1 cellular context compared by ENCODE assay signal in the genomic region with DNA sequence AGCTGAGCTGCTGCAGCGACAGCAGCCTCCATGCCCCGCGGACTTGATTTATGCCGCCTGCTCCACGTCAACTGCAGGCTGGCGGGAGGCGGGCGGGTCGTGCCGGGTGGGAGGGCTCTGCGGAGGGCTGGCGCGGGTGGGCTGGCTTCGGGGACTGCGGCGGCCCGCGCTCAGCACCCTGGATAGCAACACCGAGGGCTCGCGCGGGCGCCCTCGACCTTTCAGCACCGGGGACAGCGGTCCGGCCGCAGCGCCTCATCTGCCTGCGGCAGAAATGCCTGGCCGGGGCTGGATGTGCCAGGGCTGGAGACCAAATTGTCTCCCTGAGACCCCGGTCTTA.
TF ChIP-seq lines count a peak whose summit lies in the region.

No MANE protein-coding gene starts in this region.

TF ChIP-seq in HepG2, 621 proteins besides CTCF, POLR2A, EP300 and RAD21 (continued from another document and continues in another):
- TF ChIP-seq, protein P1, sequence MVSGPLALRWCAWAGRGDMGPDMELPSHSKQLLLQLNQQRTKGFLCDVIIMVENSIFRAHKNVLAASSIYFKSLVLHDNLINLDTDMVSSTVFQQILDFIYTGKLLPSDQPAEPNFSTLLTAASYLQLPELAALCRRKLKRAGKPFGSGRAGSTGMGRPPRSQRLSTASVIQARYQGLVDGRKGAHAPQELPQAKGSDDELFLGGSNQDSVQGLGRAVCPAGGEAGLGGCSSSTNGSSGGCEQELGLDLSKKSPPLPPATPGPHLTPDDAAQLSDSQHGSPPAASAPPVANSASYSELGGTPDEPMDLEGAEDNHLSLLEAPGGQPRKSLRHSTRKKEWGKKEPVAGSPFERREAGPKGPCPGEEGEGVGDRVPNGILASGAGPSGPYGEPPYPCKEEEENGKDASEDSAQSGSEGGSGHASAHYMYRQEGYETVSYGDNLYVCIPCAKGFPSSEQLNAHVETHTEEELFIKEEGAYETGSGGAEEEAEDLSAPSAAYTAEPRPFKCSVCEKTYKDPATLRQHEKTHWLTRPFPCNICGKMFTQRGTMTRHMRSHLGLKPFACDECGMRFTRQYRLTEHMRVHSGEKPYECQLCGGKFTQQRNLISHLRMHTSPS (CRISPR knock-in tag; IDR thresholded peaks at IDR 0.05; ENCODE audit: low read depth) = peak; percentile 66; the same call in 1 of the 2 replicates
- TF ChIP-seq ZNF225 (CRISPR knock-in tag; IDR thresholded peaks at IDR 0.05) (peak; percentile 98; the same call in 1 of the 2 replicates), PPARG (CRISPR knock-in tag; conservative IDR thresholded peaks at IDR 0.05) (peak; percentile 93), ISX (CRISPR knock-in tag; conservative IDR thresholded peaks at IDR 0.05) (peak; percentile 99), NR2C2 (CRISPR knock-in tag; IDR thresholded peaks at IDR 0.05; ENCODE audit: borderline replicate concordance) (0 out of 2 replicates have a peak, but pooled peaks have one; percentile 40), NFE2L2 (IDR thresholded peaks at IDR 0.05; ENCODE audit: low read length) (no peak), ZNF616 (CRISPR knock-in tag; IDR thresholded peaks at IDR 0.05; ENCODE audit: low read depth) (peak; percentile 97), TBP (CRISPR knock-in tag; IDR thresholded peaks at IDR 0.05) (no peak), PRPF4 (IDR thresholded peaks at IDR 0.05; ENCODE audit: low read depth, low read length, poor library complexity, severe bottlenecking) (no peak), ZNF788 (CRISPR knock-in tag; IDR thresholded peaks at IDR 0.05; ENCODE audit: borderline replicate concordance) (peak; percentile 87; the same call in 1 of the 2 replicates), ZNF207 (IDR thresholded peaks at IDR 0.05; ENCODE audit: borderline replicate concordance) (no peak), HNF4G (IDR thresholded peaks at IDR 0.05; ENCODE audit: borderline replicate concordance, low read depth, low read length) (no peak), HNF4G (CRISPR knock-in tag; IDR thresholded peaks at IDR 0.05; ENCODE audit: borderline replicate concordance, low read depth) (peak; percentile 75; the same call in 1 of the 2 replicates), ZNF138 (CRISPR knock-in tag; IDR thresholded peaks at IDR 0.05; ENCODE audit: low read depth) (peak; percentile 99), MBD4 (IDR thresholded peaks at IDR 0.05; ENCODE audit: borderline replicate concordance, low read length) (no peak), STAG1 (CRISPR knock-in tag; IDR thresholded peaks at IDR 0.05) (peak; percentile 31; the same call in 1 of the 2 replicates), FIP1L1 (IDR thresholded peaks at IDR 0.05; ENCODE audit: borderline replicate concordance, insufficient read depth, low read depth, low read length) (no peak), NCOA2 (CRISPR knock-in tag; IDR thresholded peaks at IDR 0.05) (peak; percentile 89), ZNF552 (CRISPR knock-in tag; IDR thresholded peaks at IDR 0.05; ENCODE audit: borderline replicate concordance) (peak; percentile 96; the same call in 1 of the 2 replicates), ZNF326 (CRISPR knock-in tag; IDR thresholded peaks at IDR 0.05; ENCODE audit: borderline replicate concordance) (peak; percentile 91; the same call in 1 of the 2 replicates), THYN1 (CRISPR knock-in tag; IDR thresholded peaks at IDR 0.05; ENCODE audit: borderline replicate concordance, low read depth) (no peak), ZFP36L1 (CRISPR knock-in tag; IDR thresholded peaks at IDR 0.05) (peak; percentile 97), ZNF713 (CRISPR knock-in tag; IDR thresholded peaks at IDR 0.05) (peak; percentile 84; the same call in 1 of the 2 replicates), ETV5 (CRISPR knock-in tag; IDR thresholded peaks at IDR 0.05; ENCODE audit: borderline replicate concordance) (peak; percentile 80), HNRNPL (IDR thresholded peaks at IDR 0.05; ENCODE audit: low read depth, low read length) (no peak), ZNF333 (CRISPR knock-in tag; IDR thresholded peaks at IDR 0.05; ENCODE audit: borderline replicate concordance) (peak; percentile 99; the same call in 1 of the 2 replicates), ZNF484 (CRISPR knock-in tag; IDR thresholded peaks at IDR 0.05; ENCODE audit: borderline replicate concordance, low read depth) (peak; percentile 94; the same call in 1 of the 2 replicates), TAF1 (CRISPR knock-in tag; IDR thresholded peaks at IDR 0.05) (peak; percentile 75), ZNF20 (CRISPR knock-in tag; IDR thresholded peaks at IDR 0.05) (peak; percentile 97), PTBP1 (IDR thresholded peaks at IDR 0.05; ENCODE audit: low read depth, low read length, poor library complexity, severe bottlenecking) (no peak), KDM4B (CRISPR knock-in tag; IDR thresholded peaks at IDR 0.05) (peak; percentile 100), JDP2 (CRISPR knock-in tag; IDR thresholded peaks at IDR 0.05; ENCODE audit: borderline replicate concordance) (peak; percentile 99), POLR2AphosphoS5 (IDR thresholded peaks at IDR 0.05; ENCODE audit: low read depth, low read length) (no peak), CENPX (CRISPR knock-in tag; IDR thresholded peaks at IDR 0.05) (no peak), ZNF557 (CRISPR knock-in tag; IDR thresholded peaks at IDR 0.05) (peak; percentile 99), ZNF350 (CRISPR knock-in tag; IDR thresholded peaks at IDR 0.05; ENCODE audit: borderline replicate concordance, low read depth) (peak; percentile 44; the same call in 1 of the 2 replicates), SP2 (CRISPR knock-in tag; IDR thresholded peaks at IDR 0.05) (peak; percentile 64), KLF13 (CRISPR knock-in tag; IDR thresholded peaks at IDR 0.05) (peak; percentile 97), HOXD1 (CRISPR knock-in tag; IDR thresholded peaks at IDR 0.05) (peak; percentile 99)
- TF ChIP-seq, protein P2, sequence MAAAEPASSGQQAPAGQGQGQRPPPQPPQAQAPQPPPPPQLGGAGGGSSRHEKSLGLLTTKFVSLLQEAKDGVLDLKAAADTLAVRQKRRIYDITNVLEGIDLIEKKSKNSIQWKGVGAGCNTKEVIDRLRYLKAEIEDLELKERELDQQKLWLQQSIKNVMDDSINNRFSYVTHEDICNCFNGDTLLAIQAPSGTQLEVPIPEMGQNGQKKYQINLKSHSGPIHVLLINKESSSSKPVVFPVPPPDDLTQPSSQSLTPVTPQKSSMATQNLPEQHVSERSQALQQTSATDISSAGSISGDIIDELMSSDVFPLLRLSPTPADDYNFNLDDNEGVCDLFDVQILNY (CRISPR knock-in tag; conservative IDR thresholded peaks at IDR 0.05) = peak; percentile 98
- TF ChIP-seq, protein P3, sequence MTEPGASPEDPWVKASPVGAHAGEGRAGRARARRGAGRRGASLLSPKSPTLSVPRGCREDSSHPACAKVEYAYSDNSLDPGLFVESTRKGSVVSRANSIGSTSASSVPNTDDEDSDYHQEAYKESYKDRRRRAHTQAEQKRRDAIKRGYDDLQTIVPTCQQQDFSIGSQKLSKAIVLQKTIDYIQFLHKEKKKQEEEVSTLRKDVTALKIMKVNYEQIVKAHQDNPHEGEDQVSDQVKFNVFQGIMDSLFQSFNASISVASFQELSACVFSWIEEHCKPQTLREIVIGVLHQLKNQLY (CRISPR knock-in tag; IDR thresholded peaks at IDR 0.05) = peak; percentile 76; the same call in 1 of the 2 replicates
- TF ChIP-seq, protein P4, sequence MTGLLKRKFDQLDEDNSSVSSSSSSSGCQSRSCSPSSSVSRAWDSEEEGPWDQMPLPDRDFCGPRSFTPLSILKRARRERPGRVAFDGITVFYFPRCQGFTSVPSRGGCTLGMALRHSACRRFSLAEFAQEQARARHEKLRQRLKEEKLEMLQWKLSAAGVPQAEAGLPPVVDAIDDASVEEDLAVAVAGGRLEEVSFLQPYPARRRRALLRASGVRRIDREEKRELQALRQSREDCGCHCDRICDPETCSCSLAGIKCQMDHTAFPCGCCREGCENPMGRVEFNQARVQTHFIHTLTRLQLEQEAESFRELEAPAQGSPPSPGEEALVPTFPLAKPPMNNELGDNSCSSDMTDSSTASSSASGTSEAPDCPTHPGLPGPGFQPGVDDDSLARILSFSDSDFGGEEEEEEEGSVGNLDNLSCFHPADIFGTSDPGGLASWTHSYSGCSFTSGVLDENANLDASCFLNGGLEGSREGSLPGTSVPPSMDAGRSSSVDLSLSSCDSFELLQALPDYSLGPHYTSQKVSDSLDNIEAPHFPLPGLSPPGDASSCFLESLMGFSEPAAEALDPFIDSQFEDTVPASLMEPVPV (CRISPR knock-in tag; IDR thresholded peaks at IDR 0.05) = peak; percentile 99
- TF ChIP-seq, protein P5, sequence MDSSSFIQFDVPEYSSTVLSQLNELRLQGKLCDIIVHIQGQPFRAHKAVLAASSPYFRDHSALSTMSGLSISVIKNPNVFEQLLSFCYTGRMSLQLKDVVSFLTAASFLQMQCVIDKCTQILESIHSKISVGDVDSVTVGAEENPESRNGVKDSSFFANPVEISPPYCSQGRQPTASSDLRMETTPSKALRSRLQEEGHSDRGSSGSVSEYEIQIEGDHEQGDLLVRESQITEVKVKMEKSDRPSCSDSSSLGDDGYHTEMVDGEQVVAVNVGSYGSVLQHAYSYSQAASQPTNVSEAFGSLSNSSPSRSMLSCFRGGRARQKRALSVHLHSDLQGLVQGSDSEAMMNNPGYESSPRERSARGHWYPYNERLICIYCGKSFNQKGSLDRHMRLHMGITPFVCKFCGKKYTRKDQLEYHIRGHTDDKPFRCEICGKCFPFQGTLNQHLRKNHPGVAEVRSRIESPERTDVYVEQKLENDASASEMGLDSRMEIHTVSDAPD (CRISPR knock-in tag; IDR thresholded peaks at IDR 0.05) = 0 out of 2 replicates have a peak, but pooled peaks have one; percentile 65
- TF ChIP-seq, protein P6, sequence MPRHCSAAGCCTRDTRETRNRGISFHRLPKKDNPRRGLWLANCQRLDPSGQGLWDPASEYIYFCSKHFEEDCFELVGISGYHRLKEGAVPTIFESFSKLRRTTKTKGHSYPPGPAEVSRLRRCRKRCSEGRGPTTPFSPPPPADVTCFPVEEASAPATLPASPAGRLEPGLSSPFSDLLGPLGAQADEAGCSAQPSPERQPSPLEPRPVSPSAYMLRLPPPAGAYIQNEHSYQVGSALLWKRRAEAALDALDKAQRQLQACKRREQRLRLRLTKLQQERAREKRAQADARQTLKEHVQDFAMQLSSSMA (CRISPR knock-in tag; IDR thresholded peaks at IDR 0.05) = peak; percentile 95; the same call in 1 of the 2 replicates
- TF ChIP-seq, protein P7, sequence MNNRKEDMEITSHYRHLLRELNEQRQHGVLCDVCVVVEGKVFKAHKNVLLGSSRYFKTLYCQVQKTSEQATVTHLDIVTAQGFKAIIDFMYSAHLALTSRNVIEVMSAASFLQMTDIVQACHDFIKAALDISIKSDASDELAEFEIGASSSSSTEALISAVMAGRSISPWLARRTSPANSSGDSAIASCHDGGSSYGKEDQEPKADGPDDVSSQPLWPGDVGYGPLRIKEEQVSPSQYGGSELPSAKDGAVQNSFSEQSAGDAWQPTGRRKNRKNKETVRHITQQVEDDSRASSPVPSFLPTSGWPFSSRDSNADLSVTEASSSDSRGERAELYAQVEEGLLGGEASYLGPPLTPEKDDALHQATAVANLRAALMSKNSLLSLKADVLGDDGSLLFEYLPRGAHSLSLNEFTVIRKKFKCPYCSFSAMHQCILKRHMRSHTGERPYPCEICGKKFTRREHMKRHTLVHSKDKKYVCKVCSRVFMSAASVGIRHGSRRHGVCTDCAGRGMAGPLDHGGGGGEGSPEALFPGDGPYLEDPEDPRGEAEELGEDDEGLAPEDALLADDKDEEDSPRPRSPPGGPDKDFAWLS (CRISPR knock-in tag; IDR thresholded peaks at IDR 0.05; ENCODE audit: borderline replicate concordance) = no peak
- TF ChIP-seq, protein P8, sequence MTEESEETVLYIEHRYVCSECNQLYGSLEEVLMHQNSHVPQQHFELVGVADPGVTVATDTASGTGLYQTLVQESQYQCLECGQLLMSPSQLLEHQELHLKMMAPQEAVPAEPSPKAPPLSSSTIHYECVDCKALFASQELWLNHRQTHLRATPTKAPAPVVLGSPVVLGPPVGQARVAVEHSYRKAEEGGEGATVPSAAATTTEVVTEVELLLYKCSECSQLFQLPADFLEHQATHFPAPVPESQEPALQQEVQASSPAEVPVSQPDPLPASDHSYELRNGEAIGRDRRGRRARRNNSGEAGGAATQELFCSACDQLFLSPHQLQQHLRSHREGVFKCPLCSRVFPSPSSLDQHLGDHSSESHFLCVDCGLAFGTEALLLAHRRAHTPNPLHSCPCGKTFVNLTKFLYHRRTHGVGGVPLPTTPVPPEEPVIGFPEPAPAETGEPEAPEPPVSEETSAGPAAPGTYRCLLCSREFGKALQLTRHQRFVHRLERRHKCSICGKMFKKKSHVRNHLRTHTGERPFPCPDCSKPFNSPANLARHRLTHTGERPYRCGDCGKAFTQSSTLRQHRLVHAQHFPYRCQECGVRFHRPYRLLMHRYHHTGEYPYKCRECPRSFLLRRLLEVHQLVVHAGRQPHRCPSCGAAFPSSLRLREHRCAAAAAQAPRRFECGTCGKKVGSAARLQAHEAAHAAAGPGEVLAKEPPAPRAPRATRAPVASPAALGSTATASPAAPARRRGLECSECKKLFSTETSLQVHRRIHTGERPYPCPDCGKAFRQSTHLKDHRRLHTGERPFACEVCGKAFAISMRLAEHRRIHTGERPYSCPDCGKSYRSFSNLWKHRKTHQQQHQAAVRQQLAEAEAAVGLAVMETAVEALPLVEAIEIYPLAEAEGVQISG (CRISPR knock-in tag; IDR thresholded peaks at IDR 0.05) = peak; percentile 94
